9 cellular contexts compared by ENCODE assay signal in genomic region chr17:80155600-80155999, GRCh38. TPM values are rescaled to one million over a fixed set of nuclear protein-coding genes. Genes with fewer than 3 reads are reported as not detected.
A peak's percentile ranks its signal among the peaks of the same experiment; 100 is the strongest.
DNase-seq lines count a peak whose midpoint lies in the region; ATAC-seq, FAIRE-seq and TF ChIP-seq lines count a peak whose summit lies in the region.
"Not testable (repeated sequence)": the region's sequence is repeated elsewhere in the genome, so short reads cannot be mapped to it uniquely, and the experiment has no call there.
"Had no signal": no experiment of that assay in that cellular context is flagged by ENCODE, and none has a peak within 500 bp of the region (broad histone marks: within the 10 kb centered on the region; RNA-seq: fewer than 3 reads in every experiment).

No MANE protein-coding gene starts in this region.

- H3K4me1 ChIP-seq in GM23338 (ENCODE audit: insufficient read depth), result peaks cover 39% of the 10 kb centered on the region
- not testable (repeated sequence) for H3K4me1 ChIP-seq in K562 (replicated peaks in 1 of 2; ENCODE audit: control insufficient read depth in 2 of 2, insufficient read depth in 2 of 2, low read length in 2 of 2)
- 0 out of 2 replicates have a peak, but pooled peaks cover 12% of the 10 kb centered on the region for H3K4me1 ChIP-seq in HepG2 (ENCODE audit: insufficient read depth, low read length)

- WGBS in K562 (ENCODE audit: insufficient coverage, low coverage, missing lambda C conversion rate), result 0% methylated on average over 2 of the region's 2 CpGs
- WGBS in HepG2 (ENCODE audit: low lambda C conversion rate), result 0% methylated on average over 2 of the region's 2 CpGs

- not testable (repeated sequence) for TF ChIP-seq POLR2A in K562 (conservative IDR thresholded peaks at IDR 0.05); HepG2 (IDR thresholded peaks at IDR 0.05; ENCODE audit: insufficient read depth in 1 of 2, low read depth in 2 of 2, low read length in 2 of 2)

- peak overlapping the region; percentile 58; the same call in 1 of the 2 replicates for H3K27ac Mint-ChIP-seq in GM23338
- H3K27ac Mint-ChIP-seq in endothelial cell (ENCODE audit: unreplicated experiment), result not testable (repeated sequence)

- intact Hi-C loops in K562 (cut with micrococcal nuclease); HepG2 (cut with micrococcal nuclease; ENCODE audit: unreplicated experiment): not testable (repeated sequence)

- not testable (repeated sequence) for TF ChIP-seq EP300 in Ishikawa (IDR thresholded peaks at IDR 0.05; ENCODE audit: borderline replicate concordance); HepG2 (IDR thresholded peaks at IDR 0.05; ENCODE audit: low read depth in 2 of 2, low read length in 2 of 2); HepG2 (CRISPR knock-in tag; IDR thresholded peaks at IDR 0.05; ENCODE audit: borderline replicate concordance)
- peak; percentile 13; the same call in 1 of the 2 replicates for TF ChIP-seq EP300 in K562 (IDR thresholded peaks at IDR 0.05; ENCODE audit: low read length)

- not testable (repeated sequence) for TF ChIP-seq CTCF in GM23338 (conservative IDR thresholded peaks at IDR 0.05; ENCODE audit: low read depth in 2 of 2); K562 (IDR thresholded peaks at IDR 0.05 in 2 of 3, conservative IDR thresholded peaks at IDR 0.05 in 1 of 3; ENCODE audit: insufficient read depth in 2 of 3, low read depth in 1 of 3, low read length in 3 of 3); endothelial cell (IDR thresholded peaks at IDR 0.05; ENCODE audit: unreplicated experiment); HepG2 (CRISPR knock-in tag; IDR thresholded peaks at IDR 0.05)

- H3K4me3 ChIP-seq in GM23338; K562; HepG2 (replicated peaks in 1 of 3; ENCODE audit: insufficient read depth in 1 of 3, low read depth in 2 of 3, low read length in 3 of 3): not testable (repeated sequence)

- CTCF ChIA-PET in K562 (lab: Yijun Ruan, JAX; ENCODE audit: low intra/inter-chr PET ratio); HepG2 (lab: Yijun Ruan, JAX; ENCODE audit: low intra/inter-chr PET ratio, low total read pairs): not testable (repeated sequence)

- not testable (repeated sequence) for TF ChIP-seq RAD21 in Ishikawa (IDR thresholded peaks at IDR 0.05; ENCODE audit: low read depth); K562 (CRISPR knock-in tag; conservative IDR thresholded peaks at IDR 0.05 in 1 of 2, IDR thresholded peaks at IDR 0.05 in 1 of 2); HepG2 (CRISPR knock-in tag; IDR thresholded peaks at IDR 0.05)

- not testable (repeated sequence) for H3K27ac ChIP-seq in GM23338 (ENCODE audit: low read depth); K562 (ENCODE audit: extremely low read depth, low read depth, low read length); HepG2 (ENCODE audit: extremely low read length, insufficient read depth, low read length)

- not testable (repeated sequence) for BruUV-seq in K562 (replicated peaks; lab: Mats Ljungman, UMichigan); HepG2 (replicated peaks; lab: Mats Ljungman, UMichigan)

- H3K36me3 ChIP-seq in GM23338 (ENCODE audit: insufficient read depth), result peaks cover 18% of the 10 kb centered on the region
- not testable (repeated sequence) for H3K36me3 ChIP-seq in K562 (ENCODE audit: control insufficient read depth, insufficient read depth, low read length); HepG2 (replicated peaks in 1 of 2; ENCODE audit: control insufficient read depth in 1 of 2, insufficient read depth in 2 of 2, low read length in 2 of 2)

- POLR2A ChIA-PET in K562 (lab: Yijun Ruan, JAX); HepG2 (lab: Yijun Ruan, JAX): not testable (repeated sequence)

- not testable (repeated sequence) for H3K9me3 ChIP-seq in K562 (replicated peaks; ENCODE audit: control insufficient read depth, insufficient read depth, low read depth, low read length)
- peaks cover 17% of the 10 kb centered on the region; the same call in 1 of the 2 replicates for H3K9me3 ChIP-seq in HepG2 (ENCODE audit: low read length)

- peaks cover 31% of the 10 kb centered on the region for H3K36me3 Mint-ChIP-seq in GM23338 (ENCODE audit: low read depth)
- H3K36me3 Mint-ChIP-seq in endothelial cell (ENCODE audit: low read depth, unreplicated experiment), result peaks cover 19% of the 10 kb centered on the region

- H3K9me3 Mint-ChIP-seq in GM23338, result peaks cover 41% of the 10 kb centered on the region
- not testable (repeated sequence) for H3K9me3 Mint-ChIP-seq in endothelial cell (ENCODE audit: unreplicated experiment)

- in situ Hi-C loops in K562 (cut with MboI); HepG2 (cut with HindIII; ENCODE audit: extremely low pct_ligation_motif_present, low pct_unique_long_range_greater_than_20kb): not testable (repeated sequence)

- not testable (repeated sequence) for H3K9me1 ChIP-seq in K562 (ENCODE audit: control insufficient read depth, insufficient read depth, low read length)

- not testable (repeated sequence) for H3K79me2 ChIP-seq in GM23338 (replicated peaks; ENCODE audit: insufficient read depth); K562 (ENCODE audit: control insufficient read depth, insufficient read depth, low read length); HepG2 (ENCODE audit: insufficient read depth, low read length)

- ATAC-seq in GM23338, K562, HepG2: not testable (repeated sequence)

- H3K4me3 Mint-ChIP-seq in GM23338, result not testable (repeated sequence)
- H3K4me3 Mint-ChIP-seq in endothelial cell (ENCODE audit: unreplicated experiment), result peak overlapping the region; percentile 42

- H3K27me3 ChIP-seq in GM23338 (ENCODE audit: insufficient read depth); K562 (ENCODE audit: control insufficient read depth in 2 of 2, insufficient read depth in 2 of 2, low read length in 2 of 2): not testable (repeated sequence)
- peaks cover 2 to 24% of the 10 kb centered on the region in 2 experiments; a peak in 3 of 5 replicates for H3K27me3 ChIP-seq in HepG2 (ENCODE audit: control insufficient read depth in 1 of 2, insufficient read depth in 2 of 2, low read length in 2 of 2)

- H2AFZ ChIP-seq in GM23338; K562 (ENCODE audit: low read depth, low read length); HepG2 (ENCODE audit: low read length): not testable (repeated sequence)

- H3K4me2 ChIP-seq in GM23338; K562 (ENCODE audit: insufficient read depth, low read length); HepG2 (ENCODE audit: low read depth, low read length): not testable (repeated sequence)

- not testable (repeated sequence) for H4K20me1 ChIP-seq in GM23338 (replicated peaks; ENCODE audit: insufficient read depth); K562 (replicated peaks; ENCODE audit: control insufficient read depth, insufficient read depth, low read length); HepG2 (ENCODE audit: insufficient read depth, low read length)

- not testable (repeated sequence) for H3K9ac ChIP-seq in K562 (ENCODE audit: insufficient read depth in 1 of 2, low read depth in 2 of 2, low read length in 2 of 2); HepG2 (ENCODE audit: insufficient read depth, low read depth, low read length)

- peaks cover 51% of the 10 kb centered on the region for H3K4me1 Mint-ChIP-seq in GM23338
- H3K4me1 Mint-ChIP-seq in endothelial cell (ENCODE audit: unreplicated experiment), result not testable (repeated sequence)

- H3F3A ChIP-seq in GM23338 (replicated peaks; ENCODE audit: low read depth), result not testable (repeated sequence)

- H3K9me2 ChIP-seq in GM23338 (ENCODE audit: insufficient read depth), result not testable (repeated sequence)

- DNase-seq in GM23338 (ENCODE audit: low spot score) (peak; percentile 57), OCI-M1 (lab: John Stamatoyannopoulos, UW) (peak; percentile 25)
- not testable (repeated sequence) for DNase-seq in K562 (ENCODE audit: extremely low read depth in 1 of 4, low spot score in 3 of 4); endothelial cell (ENCODE audit: low spot score); HepG2 (ENCODE audit: low spot score)

- FAIRE-seq in K562 (lab: Jason Lieb, UNC); HepG2 (lab: Jason Lieb, UNC): not testable (repeated sequence)

- peaks cover 21% of the 10 kb centered on the region for H3K27me3 Mint-ChIP-seq in GM23338 (ENCODE audit: insufficient read depth, low read depth, poor library complexity)
- not testable (repeated sequence) for H3K27me3 Mint-ChIP-seq in endothelial cell (ENCODE audit: unreplicated experiment)

RNA-seq across cellular contexts. Expression of gene EIF4A3, which starts 8.7 kb away (rescaled TPM):
- total RNA-seq in GM23338 (2014; rRNA removed; shearing (Covaris generic)), result 146 and 168 TPM in 2 replicates
- polyA plus RNA-seq in GM23338 (2016; fragmentation: Nextera tagmentation; extraction: Ambion mirVana) (147 and 156 TPM in 2 replicates), K562 (2011; rRNA removed) (128 and 171 TPM in 2 replicates), K562 (2014; fragmentation: Illumina TruSeq; extraction: Trizol) (127 and 131 TPM in 2 replicates), K562 (2014; fragmentation: Nextera tagmentation; extraction: Ambion mirVana) (10 to 100 TPM; 62.7 to 67.0 TPM), K562 (2014; rRNA removed) (103 and 134 TPM in 2 replicates), HepG2 (2011; rRNA removed) (121 and 145 TPM in 2 replicates)
- 97.7 and 109 TPM in 2 replicates for total RNA-seq in K562 (2011; cell fraction: chromatin; rRNA removed; ENCODE audit: low replicate concordance)
- total RNA-seq in K562 (2011; cell fraction: nucleolus; rRNA removed), result 60.3 and 71.7 TPM in 2 replicates
- total RNA-seq in K562 (2011; cell fraction: nucleoplasm; rRNA removed), result 81.0 and 81.6 TPM in 2 replicates
- total RNA-seq in K562 (2014; rRNA removed) (121 and 124 TPM in 2 replicates), K562 (2014; rRNA removed; fragmentation: Illumina TruSeq; extraction: Trizol) (147 and 157 TPM in 2 replicates), K562 (2015; rRNA removed; fragmentation: Illumina TruSeq; extraction: Trizol) (126 and 130 TPM in 2 replicates), K562 (2021) (133 and 139 TPM in 2 replicates), endothelial cell (ENCODE audit: unreplicated experiment) (76.6 TPM), HepG2 (2016; rRNA removed; fragmentation: Illumina TruSeq; extraction: Trizol) (187 and 239 TPM in 2 replicates)
- polyA plus RNA-seq in K562 (2011; cell fraction: cytosol; rRNA removed), result 101 and 105 TPM in 2 replicates
- 68.0 and 84.5 TPM in 2 replicates for polyA plus RNA-seq in K562 (2011; cell fraction: nucleus; rRNA removed)
- 86.7 and 168 TPM in 2 replicates for polyA plus RNA-seq in K562 (2012)
- 114 and 154 TPM in 2 replicates for polyA minus RNA-seq in K562 (2011; rRNA and poly(A)+ RNA removed)
- polyA minus RNA-seq in K562 (2011; cell fraction: cytosol; rRNA and poly(A)+ RNA removed), result 63.1 and 74.0 TPM in 2 replicates
- 27.3 and 35.1 TPM in 2 replicates for polyA minus RNA-seq in K562 (2011; cell fraction: nucleus; rRNA and poly(A)+ RNA removed)
- 22.3 and 28.3 TPM in 2 replicates for total RNA-seq in HepG2 (2016; cell fraction: cytosol; rRNA removed; fragmentation: Illumina TruSeq; extraction: Trizol; ENCODE audit: low read depth)
- 185 and 243 TPM in 2 replicates for total RNA-seq in HepG2 (2016; cell fraction: insoluble cytoplasmic fraction; rRNA removed; fragmentation: Illumina TruSeq; extraction: Trizol)
- total RNA-seq in HepG2 (2016; cell fraction: membrane; rRNA removed; fragmentation: Illumina TruSeq; extraction: Trizol), result 36.4 and 40.0 TPM in 2 replicates
- 83.4 and 83.5 TPM in 2 replicates for total RNA-seq in HepG2 (2016; cell fraction: nucleus; rRNA removed; fragmentation: Illumina TruSeq; extraction: Trizol)
- 103 and 117 TPM in 2 replicates for polyA plus RNA-seq in HepG2 (2011; cell fraction: cytosol; rRNA removed)
- 77.0 and 103 TPM in 2 replicates for polyA plus RNA-seq in HepG2 (2011; cell fraction: nucleus; rRNA removed)
- polyA plus RNA-seq in HepG2 (2012), result 104 and 124 TPM in 2 replicates
- polyA plus RNA-seq in HepG2 (2016; cell fraction: cytosol; fragmentation: Illumina TruSeq; extraction: Trizol; ENCODE audit: low read depth), result 8.3 and 9.0 TPM in 2 replicates
- 233 and 236 TPM in 2 replicates for polyA plus RNA-seq in HepG2 (2016; cell fraction: insoluble cytoplasmic fraction; fragmentation: Illumina TruSeq; extraction: Trizol; ENCODE audit: low read depth)
- polyA plus RNA-seq in HepG2 (2016; cell fraction: membrane; fragmentation: Illumina TruSeq; extraction: Trizol; ENCODE audit: low read depth), result 19.8 and 20.6 TPM in 2 replicates
- 120 and 131 TPM in 2 replicates for polyA plus RNA-seq in HepG2 (2016; cell fraction: nucleus; fragmentation: Illumina TruSeq; extraction: Trizol; ENCODE audit: insufficient read depth, low read depth)
- polyA minus RNA-seq in HepG2 (2011; rRNA and poly(A)+ RNA removed; ENCODE audit: low replicate concordance), result 54.2 and 110 TPM in 2 replicates
- polyA minus RNA-seq in HepG2 (2011; cell fraction: cytosol; rRNA and poly(A)+ RNA removed), result 55.3 and 55.4 TPM in 2 replicates
- 61.8 and 65.1 TPM in 2 replicates for polyA minus RNA-seq in HepG2 (2011; cell fraction: nucleus; rRNA and poly(A)+ RNA removed)

RNA-seq across cellular contexts. Expression of gene CARD14, which starts 14.2 kb away (rescaled TPM):
- total RNA-seq in GM23338 (2014; rRNA removed; shearing (Covaris generic)), result 0.52 TPM in 1 of 2 replicates, not detected in the other
- polyA plus RNA-seq in GM23338 (2016; fragmentation: Nextera tagmentation; extraction: Ambion mirVana), result 0.08 TPM in 1 of 2 replicates, not detected in the other
- total RNA-seq in K562 (2011; cell fraction: chromatin; rRNA removed; ENCODE audit: low replicate concordance), result not detected in 2 replicates
- not detected in 2 replicates for total RNA-seq in K562 (2011; cell fraction: nucleolus; rRNA removed)
- total RNA-seq in K562 (2011; cell fraction: nucleoplasm; rRNA removed), result not detected in 2 replicates
- not detected in 2 replicates for total RNA-seq in K562 (2014; rRNA removed)
- total RNA-seq in K562 (2014; rRNA removed; fragmentation: Illumina TruSeq; extraction: Trizol), result not detected in 2 replicates
- total RNA-seq in K562 (2015; rRNA removed; fragmentation: Illumina TruSeq; extraction: Trizol), result not detected in 2 replicates
- total RNA-seq in K562 (2021), result not detected in 2 replicates
- not detected in 2 replicates for polyA plus RNA-seq in K562 (2011; rRNA removed)
- polyA plus RNA-seq in K562 (2011; cell fraction: cytosol; rRNA removed), result not detected in 2 replicates
- polyA plus RNA-seq in K562 (2011; cell fraction: nucleus; rRNA removed), result not detected in 2 replicates
- 0.05 and 0.24 TPM in 2 replicates for polyA plus RNA-seq in K562 (2012)
- not detected in 2 replicates for polyA plus RNA-seq in K562 (2014; fragmentation: Illumina TruSeq; extraction: Trizol)
- not detected for polyA plus RNA-seq in K562 (2014; fragmentation: Nextera tagmentation; extraction: Ambion mirVana)
- polyA plus RNA-seq in K562 (2014; rRNA removed), result not detected in 2 replicates
- not detected in 2 replicates for polyA minus RNA-seq in K562 (2011; rRNA and poly(A)+ RNA removed)
- 3.2 TPM in 1 of 2 replicates, not detected in the other for polyA minus RNA-seq in K562 (2011; cell fraction: cytosol; rRNA and poly(A)+ RNA removed)
- polyA minus RNA-seq in K562 (2011; cell fraction: nucleus; rRNA and poly(A)+ RNA removed), result not detected in 2 replicates
- total RNA-seq in endothelial cell (ENCODE audit: unreplicated experiment), result 0.64 TPM
- total RNA-seq in HepG2 (2016; rRNA removed; fragmentation: Illumina TruSeq; extraction: Trizol), result 0.11 TPM in 1 of 2 replicates, not detected in the other
- total RNA-seq in HepG2 (2016; cell fraction: cytosol; rRNA removed; fragmentation: Illumina TruSeq; extraction: Trizol; ENCODE audit: low read depth), result not detected in 2 replicates
- 0.06 TPM in 1 of 2 replicates, not detected in the other for total RNA-seq in HepG2 (2016; cell fraction: insoluble cytoplasmic fraction; rRNA removed; fragmentation: Illumina TruSeq; extraction: Trizol)
- total RNA-seq in HepG2 (2016; cell fraction: membrane; rRNA removed; fragmentation: Illumina TruSeq; extraction: Trizol), result not detected in 2 replicates
- not detected in 2 replicates for total RNA-seq in HepG2 (2016; cell fraction: nucleus; rRNA removed; fragmentation: Illumina TruSeq; extraction: Trizol)
- 0.03 TPM in 1 of 2 replicates, not detected in the other for polyA plus RNA-seq in HepG2 (2011; rRNA removed)
- not detected in 2 replicates for polyA plus RNA-seq in HepG2 (2011; cell fraction: cytosol; rRNA removed)
- polyA plus RNA-seq in HepG2 (2011; cell fraction: nucleus; rRNA removed), result 0.05 and 0.11 TPM in 2 replicates
- polyA plus RNA-seq in HepG2 (2012), result 0.16 and 0.19 TPM in 2 replicates
- polyA plus RNA-seq in HepG2 (2016; cell fraction: cytosol; fragmentation: Illumina TruSeq; extraction: Trizol; ENCODE audit: low read depth), result not detected in 2 replicates
- not detected in 2 replicates for polyA plus RNA-seq in HepG2 (2016; cell fraction: insoluble cytoplasmic fraction; fragmentation: Illumina TruSeq; extraction: Trizol; ENCODE audit: low read depth)
- not detected in 2 replicates for polyA plus RNA-seq in HepG2 (2016; cell fraction: membrane; fragmentation: Illumina TruSeq; extraction: Trizol; ENCODE audit: low read depth)
- 0.21 TPM in 1 of 2 replicates, not detected in the other for polyA plus RNA-seq in HepG2 (2016; cell fraction: nucleus; fragmentation: Illumina TruSeq; extraction: Trizol; ENCODE audit: insufficient read depth, low read depth)
- polyA minus RNA-seq in HepG2 (2011; rRNA and poly(A)+ RNA removed; ENCODE audit: low replicate concordance), result 0.22 and 5.5 TPM in 2 replicates
- polyA minus RNA-seq in HepG2 (2011; cell fraction: cytosol; rRNA and poly(A)+ RNA removed), result not detected in 2 replicates
- not detected in 2 replicates for polyA minus RNA-seq in HepG2 (2011; cell fraction: nucleus; rRNA and poly(A)+ RNA removed)
- total RNA-seq: Right ventricle myocardium superior, SJSA1 had no signal
- polyA plus RNA-seq: IgD-negative memory B cell had no signal

RNA-seq across cellular contexts. Expression of gene GAA, which starts 54.2 kb away (rescaled TPM):
- total RNA-seq in GM23338 (2014; rRNA removed; shearing (Covaris generic)), result 77.4 and 98.1 TPM in 2 replicates
- polyA plus RNA-seq in GM23338 (2016; fragmentation: Nextera tagmentation; extraction: Ambion mirVana) (72.5 and 73.9 TPM in 2 replicates), K562 (2011; rRNA removed) (1.7 and 2.6 TPM in 2 replicates), K562 (2014; fragmentation: Illumina TruSeq; extraction: Trizol) (1.9 TPM in 2 replicates), K562 (2014; fragmentation: Nextera tagmentation; extraction: Ambion mirVana) (under 1 TPM; 0.15 to 0.87 TPM), K562 (2014; rRNA removed) (5.8 and 6.0 TPM in 2 replicates), HepG2 (2011; rRNA removed) (21.6 and 23.6 TPM in 2 replicates)
- total RNA-seq in K562 (2011; cell fraction: chromatin; rRNA removed; ENCODE audit: low replicate concordance), result 7.6 and 18.3 TPM in 2 replicates
- 11.8 and 20.2 TPM in 2 replicates for total RNA-seq in K562 (2011; cell fraction: nucleolus; rRNA removed)
- 9.5 and 13.4 TPM in 2 replicates for total RNA-seq in K562 (2011; cell fraction: nucleoplasm; rRNA removed)
- total RNA-seq in K562 (2014; rRNA removed) (6.1 and 6.4 TPM in 2 replicates), K562 (2014; rRNA removed; fragmentation: Illumina TruSeq; extraction: Trizol) (1.1 and 1.2 TPM in 2 replicates), K562 (2015; rRNA removed; fragmentation: Illumina TruSeq; extraction: Trizol) (1.0 and 1.5 TPM in 2 replicates), K562 (2021) (3.8 and 4.0 TPM in 2 replicates), endothelial cell (ENCODE audit: unreplicated experiment) (93.0 TPM), HepG2 (2016; rRNA removed; fragmentation: Illumina TruSeq; extraction: Trizol) (13.4 and 36.4 TPM in 2 replicates)
- polyA plus RNA-seq in K562 (2011; cell fraction: cytosol; rRNA removed), result 2.3 and 5.6 TPM in 2 replicates
- polyA plus RNA-seq in K562 (2011; cell fraction: nucleus; rRNA removed), result 14.5 and 29.7 TPM in 2 replicates
- 2.5 and 7.0 TPM in 2 replicates for polyA plus RNA-seq in K562 (2012)
- 0.57 and 0.63 TPM in 2 replicates for polyA minus RNA-seq in K562 (2011; rRNA and poly(A)+ RNA removed)
- polyA minus RNA-seq in K562 (2011; cell fraction: cytosol; rRNA and poly(A)+ RNA removed), result 1.3 and 1.6 TPM in 2 replicates
- polyA minus RNA-seq in K562 (2011; cell fraction: nucleus; rRNA and poly(A)+ RNA removed), result 6.2 and 6.9 TPM in 2 replicates
- 13.8 and 16.4 TPM in 2 replicates for total RNA-seq in HepG2 (2016; cell fraction: cytosol; rRNA removed; fragmentation: Illumina TruSeq; extraction: Trizol; ENCODE audit: low read depth)
- total RNA-seq in HepG2 (2016; cell fraction: insoluble cytoplasmic fraction; rRNA removed; fragmentation: Illumina TruSeq; extraction: Trizol), result 12.1 and 36.9 TPM in 2 replicates
- 20.3 and 20.7 TPM in 2 replicates for total RNA-seq in HepG2 (2016; cell fraction: membrane; rRNA removed; fragmentation: Illumina TruSeq; extraction: Trizol)
- total RNA-seq in HepG2 (2016; cell fraction: nucleus; rRNA removed; fragmentation: Illumina TruSeq; extraction: Trizol), result 47.6 and 57.6 TPM in 2 replicates
- 16.3 and 29.8 TPM in 2 replicates for polyA plus RNA-seq in HepG2 (2011; cell fraction: cytosol; rRNA removed)
- polyA plus RNA-seq in HepG2 (2011; cell fraction: nucleus; rRNA removed), result 231 and 320 TPM in 2 replicates
- polyA plus RNA-seq in HepG2 (2012), result 50.7 and 73.8 TPM in 2 replicates
- polyA plus RNA-seq in HepG2 (2016; cell fraction: cytosol; fragmentation: Illumina TruSeq; extraction: Trizol; ENCODE audit: low read depth), result 11.3 and 13.9 TPM in 2 replicates
- polyA plus RNA-seq in HepG2 (2016; cell fraction: insoluble cytoplasmic fraction; fragmentation: Illumina TruSeq; extraction: Trizol; ENCODE audit: low read depth), result 16.7 and 22.9 TPM in 2 replicates
- polyA plus RNA-seq in HepG2 (2016; cell fraction: membrane; fragmentation: Illumina TruSeq; extraction: Trizol; ENCODE audit: low read depth), result 13.9 and 14.3 TPM in 2 replicates
- polyA plus RNA-seq in HepG2 (2016; cell fraction: nucleus; fragmentation: Illumina TruSeq; extraction: Trizol; ENCODE audit: insufficient read depth, low read depth), result 136 and 145 TPM in 2 replicates
- polyA minus RNA-seq in HepG2 (2011; rRNA and poly(A)+ RNA removed; ENCODE audit: low replicate concordance), result 7.2 and 27.1 TPM in 2 replicates
- 22.9 and 24.2 TPM in 2 replicates for polyA minus RNA-seq in HepG2 (2011; cell fraction: cytosol; rRNA and poly(A)+ RNA removed)
- 20.3 and 21.2 TPM in 2 replicates for polyA minus RNA-seq in HepG2 (2011; cell fraction: nucleus; rRNA and poly(A)+ RNA removed)
